Comparison of ENCODE assay signal across 12 cellular contexts in the genomic region with DNA sequence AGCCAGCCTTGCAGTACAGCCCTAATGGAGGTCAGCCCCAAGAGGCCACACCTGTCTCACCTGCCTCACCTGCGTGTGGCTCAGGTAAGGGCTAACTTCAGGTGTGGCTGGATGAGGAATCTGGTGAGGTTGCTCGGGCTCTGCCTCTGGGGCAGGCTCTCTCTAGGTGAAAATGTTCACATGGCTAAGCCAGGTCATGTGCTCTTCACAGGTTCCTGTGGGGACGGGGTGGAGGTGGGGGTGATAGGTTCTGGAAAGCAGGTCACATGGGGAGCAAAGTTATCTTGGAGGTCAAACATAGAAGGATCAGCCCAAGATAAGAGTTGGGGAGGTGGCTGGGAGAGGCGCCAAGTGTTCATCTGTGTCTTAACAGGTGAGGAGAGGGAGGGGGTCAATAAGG.
"Had no signal": no experiment of that assay in that cellular context is flagged by ENCODE, and none has a peak within 500 bp of the region (broad histone marks: within the 10 kb centered on the region; RNA-seq: fewer than 3 reads in every experiment).

No MANE protein-coding gene starts in this region.

- H3K27me3 ChIP-seq: tibial nerve had no signal

- H3K4me1 ChIP-seq: tibial nerve had no signal

- H3K36me3 ChIP-seq: tibial nerve had no signal

- ATAC-seq: activated T-cell treated with anti-CD3 and anti-CD28 coated beads, Interleukin-2, amount 50 U/mL, for 72 hours; naive thymus-derived CD8-positive, alpha-beta T cell; stimulated activated naive B cell treated with anti-CD40 and anti-IgM and Interleukin-4, amounts not matched to agents 10 μg/mL and 1 μg/mL and 100 μg/mL, for 72 hours had no signal

- DNase-seq: activated CD4-positive, alpha-beta T cell treated with anti-CD3 and anti-CD28 coated beads, Interleukin-2, amount 10 ng/mL, durations not matched to agents 7 days and 5 days; activated CD8-positive, alpha-beta memory T cell treated with anti-CD3 and anti-CD28 coated beads, Interleukin-2, amount 50 U/mL, for 4 hours; activated T-cell treated with anti-CD3 and anti-CD28 coated beads, Interleukin-2, amount 50 U/mL, for 72 hours; foreskin melanocyte; immature natural killer cell; kidney glomerular epithelial cell; naive thymus-derived CD8-positive, alpha-beta T cell; SIG-M5; stimulated activated naive B cell treated with anti-CD40 and anti-IgM and Interleukin-4, amounts not matched to agents 10 μg/mL and 1 μg/mL and 100 μg/mL, for 72 hours; T-helper 1 cell; T-helper 9 cell had no signal

- H3K4me3 ChIP-seq: tibial nerve had no signal

- H3K27ac ChIP-seq: tibial nerve had no signal
